Comparison of ENCODE assay signal across 1 cellular context in the genomic region with DNA sequence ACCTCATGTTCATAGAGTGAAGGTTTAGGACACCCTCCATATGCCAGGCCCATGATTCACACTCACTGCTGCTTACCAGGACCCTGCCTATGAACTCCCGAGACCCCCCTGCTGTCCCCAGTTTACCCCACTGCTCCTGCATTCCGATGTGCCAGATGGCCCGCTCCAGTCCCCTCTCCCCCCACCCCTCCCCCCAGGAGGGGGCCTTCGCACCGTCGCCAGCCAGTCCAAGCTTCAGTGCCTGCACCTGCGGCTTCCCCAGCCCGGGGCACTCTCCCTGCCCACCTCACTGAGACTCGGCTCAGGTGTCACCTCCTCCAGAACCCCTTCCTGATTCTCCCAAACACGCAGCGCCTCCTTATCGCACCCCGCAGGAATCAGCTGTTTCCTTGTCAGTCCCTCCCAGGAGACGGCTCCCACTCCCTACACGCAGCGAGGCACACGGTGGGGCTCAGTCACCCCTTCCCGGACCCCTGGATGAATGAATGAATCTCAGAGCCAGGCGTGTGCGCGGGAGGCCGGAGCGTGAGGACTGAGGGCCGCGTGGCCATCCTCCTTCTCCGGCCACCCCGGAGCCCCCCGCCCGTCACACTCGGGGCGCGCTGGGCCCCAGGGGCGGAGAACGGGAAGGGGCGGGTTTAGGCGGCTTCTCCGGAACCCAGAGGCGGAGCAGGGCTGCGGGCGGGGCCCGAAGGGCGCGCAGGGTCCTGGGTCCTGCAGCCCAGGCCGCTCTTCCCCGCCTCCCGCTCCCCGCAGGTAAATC.
A peak's percentile ranks its signal among the peaks of the same experiment; 100 is the strongest.
TF ChIP-seq lines count a peak whose summit lies in the region.

No MANE protein-coding gene starts in this region.

TF ChIP-seq in HepG2, 621 proteins besides CTCF, POLR2A, EP300 and RAD21 (continues in another document):
- TF ChIP-seq ZNF816 (CRISPR knock-in tag; IDR thresholded peaks at IDR 0.05; ENCODE audit: borderline replicate concordance) (peak; percentile 81), CCAR2 (optimal IDR thresholded peaks at IDR 0.05; ENCODE audit: low read depth, low read length) (no peak), ZNF547 (CRISPR knock-in tag; IDR thresholded peaks at IDR 0.05) (peak; percentile 58; the same call in 1 of the 2 replicates), ZNF207 (IDR thresholded peaks at IDR 0.05; ENCODE audit: borderline replicate concordance) (no peak), TP53 (CRISPR knock-in tag; conservative IDR thresholded peaks at IDR 0.05) (no peak), NFIB (CRISPR knock-in tag; IDR thresholded peaks at IDR 0.05; ENCODE audit: borderline replicate concordance) (no peak), ZNF30 (CRISPR knock-in tag; IDR thresholded peaks at IDR 0.05) (no peak), FOXC1 (CRISPR knock-in tag; IDR thresholded peaks at IDR 0.05; ENCODE audit: borderline replicate concordance) (no peak), HDAC1 (CRISPR knock-in tag; IDR thresholded peaks at IDR 0.05) (peak; percentile 83), ZFAT (CRISPR knock-in tag; conservative IDR thresholded peaks at IDR 0.05) (no peak), ZMAT3 (CRISPR knock-in tag; conservative IDR thresholded peaks at IDR 0.05) (peak; percentile 81; the same call in 1 of the 2 replicates), KLF16 (CRISPR knock-in tag; IDR thresholded peaks at IDR 0.05) (peak in 1 of 2 experiments; percentile 58; a peak in 1 of 4 replicates), SIX4 (CRISPR knock-in tag; IDR thresholded peaks at IDR 0.05) (no peak), ETV5 (CRISPR knock-in tag; IDR thresholded peaks at IDR 0.05; ENCODE audit: borderline replicate concordance) (peak; percentile 83), PCBP2 (optimal IDR thresholded peaks at IDR 0.05; ENCODE audit: low read depth, low read length, poor library complexity, severe bottlenecking) (no peak), BCL6 (CRISPR knock-in tag; IDR thresholded peaks at IDR 0.05) (0 out of 2 replicates have a peak, but pooled peaks have one; percentile 38), ZNF781 (CRISPR knock-in tag; IDR thresholded peaks at IDR 0.05; ENCODE audit: borderline replicate concordance, not compliant biosample characterization) (peak; percentile 45), ZNF605 (CRISPR knock-in tag; IDR thresholded peaks at IDR 0.05) (no peak), ZNF501 (CRISPR knock-in tag; IDR thresholded peaks at IDR 0.05) (peak; percentile 42; the same call in 1 of the 2 replicates), HOXD1 (CRISPR knock-in tag; IDR thresholded peaks at IDR 0.05) (no peak), TBP (CRISPR knock-in tag; IDR thresholded peaks at IDR 0.05) (no peak), ZNF839 (CRISPR knock-in tag; IDR thresholded peaks at IDR 0.05; ENCODE audit: borderline replicate concordance) (peak; percentile 55; the same call in 1 of the 2 replicates), CEBPB (IDR thresholded peaks at IDR 0.05; ENCODE audit: borderline replicate concordance, low read depth, low read length) (no peak), ZNF850 (CRISPR knock-in tag; conservative IDR thresholded peaks at IDR 0.05) (0 out of 2 replicates have a peak, but pooled peaks have one; percentile 50)
- TF ChIP-seq, protein P1, sequence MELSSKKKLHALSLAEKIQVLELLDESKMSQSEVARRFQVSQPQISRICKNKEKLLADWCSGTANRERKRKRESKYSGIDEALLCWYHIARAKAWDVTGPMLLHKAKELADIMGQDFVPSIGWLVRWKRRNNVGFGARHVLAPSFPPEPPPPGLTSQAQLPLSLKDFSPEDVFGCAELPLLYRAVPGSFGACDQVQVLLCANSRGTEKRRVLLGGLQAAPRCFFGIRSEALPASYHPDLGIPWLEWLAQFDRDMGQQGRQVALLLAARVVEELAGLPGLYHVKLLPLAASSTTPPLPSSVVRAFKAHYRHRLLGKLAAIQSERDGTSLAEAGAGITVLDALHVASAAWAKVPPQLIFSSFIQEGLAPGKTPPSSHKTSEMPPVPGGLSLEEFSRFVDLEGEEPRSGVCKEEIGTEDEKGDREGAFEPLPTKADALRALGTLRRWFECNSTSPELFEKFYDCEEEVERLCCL (CRISPR knock-in tag; IDR thresholded peaks at IDR 0.05; ENCODE audit: borderline replicate concordance): no peak
- TF ChIP-seq, protein P2, sequence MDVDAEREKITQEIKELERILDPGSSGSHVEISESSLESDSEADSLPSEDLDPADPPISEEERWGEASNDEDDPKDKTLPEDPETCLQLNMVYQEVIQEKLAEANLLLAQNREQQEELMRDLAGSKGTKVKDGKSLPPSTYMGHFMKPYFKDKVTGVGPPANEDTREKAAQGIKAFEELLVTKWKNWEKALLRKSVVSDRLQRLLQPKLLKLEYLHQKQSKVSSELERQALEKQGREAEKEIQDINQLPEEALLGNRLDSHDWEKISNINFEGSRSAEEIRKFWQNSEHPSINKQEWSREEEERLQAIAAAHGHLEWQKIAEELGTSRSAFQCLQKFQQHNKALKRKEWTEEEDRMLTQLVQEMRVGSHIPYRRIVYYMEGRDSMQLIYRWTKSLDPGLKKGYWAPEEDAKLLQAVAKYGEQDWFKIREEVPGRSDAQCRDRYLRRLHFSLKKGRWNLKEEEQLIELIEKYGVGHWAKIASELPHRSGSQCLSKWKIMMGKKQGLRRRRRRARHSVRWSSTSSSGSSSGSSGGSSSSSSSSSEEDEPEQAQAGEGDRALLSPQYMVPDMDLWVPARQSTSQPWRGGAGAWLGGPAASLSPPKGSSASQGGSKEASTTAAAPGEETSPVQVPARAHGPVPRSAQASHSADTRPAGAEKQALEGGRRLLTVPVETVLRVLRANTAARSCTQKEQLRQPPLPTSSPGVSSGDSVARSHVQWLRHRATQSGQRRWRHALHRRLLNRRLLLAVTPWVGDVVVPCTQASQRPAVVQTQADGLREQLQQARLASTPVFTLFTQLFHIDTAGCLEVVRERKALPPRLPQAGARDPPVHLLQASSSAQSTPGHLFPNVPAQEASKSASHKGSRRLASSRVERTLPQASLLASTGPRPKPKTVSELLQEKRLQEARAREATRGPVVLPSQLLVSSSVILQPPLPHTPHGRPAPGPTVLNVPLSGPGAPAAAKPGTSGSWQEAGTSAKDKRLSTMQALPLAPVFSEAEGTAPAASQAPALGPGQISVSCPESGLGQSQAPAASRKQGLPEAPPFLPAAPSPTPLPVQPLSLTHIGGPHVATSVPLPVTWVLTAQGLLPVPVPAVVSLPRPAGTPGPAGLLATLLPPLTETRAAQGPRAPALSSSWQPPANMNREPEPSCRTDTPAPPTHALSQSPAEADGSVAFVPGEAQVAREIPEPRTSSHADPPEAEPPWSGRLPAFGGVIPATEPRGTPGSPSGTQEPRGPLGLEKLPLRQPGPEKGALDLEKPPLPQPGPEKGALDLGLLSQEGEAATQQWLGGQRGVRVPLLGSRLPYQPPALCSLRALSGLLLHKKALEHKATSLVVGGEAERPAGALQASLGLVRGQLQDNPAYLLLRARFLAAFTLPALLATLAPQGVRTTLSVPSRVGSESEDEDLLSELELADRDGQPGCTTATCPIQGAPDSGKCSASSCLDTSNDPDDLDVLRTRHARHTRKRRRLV (CRISPR knock-in tag; IDR thresholded peaks at IDR 0.05): peak; percentile 59; the same call in 1 of the 2 replicates
- TF ChIP-seq, protein P3, sequence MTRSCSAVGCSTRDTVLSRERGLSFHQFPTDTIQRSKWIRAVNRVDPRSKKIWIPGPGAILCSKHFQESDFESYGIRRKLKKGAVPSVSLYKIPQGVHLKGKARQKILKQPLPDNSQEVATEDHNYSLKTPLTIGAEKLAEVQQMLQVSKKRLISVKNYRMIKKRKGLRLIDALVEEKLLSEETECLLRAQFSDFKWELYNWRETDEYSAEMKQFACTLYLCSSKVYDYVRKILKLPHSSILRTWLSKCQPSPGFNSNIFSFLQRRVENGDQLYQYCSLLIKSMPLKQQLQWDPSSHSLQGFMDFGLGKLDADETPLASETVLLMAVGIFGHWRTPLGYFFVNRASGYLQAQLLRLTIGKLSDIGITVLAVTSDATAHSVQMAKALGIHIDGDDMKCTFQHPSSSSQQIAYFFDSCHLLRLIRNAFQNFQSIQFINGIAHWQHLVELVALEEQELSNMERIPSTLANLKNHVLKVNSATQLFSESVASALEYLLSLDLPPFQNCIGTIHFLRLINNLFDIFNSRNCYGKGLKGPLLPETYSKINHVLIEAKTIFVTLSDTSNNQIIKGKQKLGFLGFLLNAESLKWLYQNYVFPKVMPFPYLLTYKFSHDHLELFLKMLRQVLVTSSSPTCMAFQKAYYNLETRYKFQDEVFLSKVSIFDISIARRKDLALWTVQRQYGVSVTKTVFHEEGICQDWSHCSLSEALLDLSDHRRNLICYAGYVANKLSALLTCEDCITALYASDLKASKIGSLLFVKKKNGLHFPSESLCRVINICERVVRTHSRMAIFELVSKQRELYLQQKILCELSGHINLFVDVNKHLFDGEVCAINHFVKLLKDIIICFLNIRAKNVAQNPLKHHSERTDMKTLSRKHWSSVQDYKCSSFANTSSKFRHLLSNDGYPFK (CRISPR knock-in tag; IDR thresholded peaks at IDR 0.05; ENCODE audit: borderline replicate concordance): no peak
- TF ChIP-seq, protein P4, sequence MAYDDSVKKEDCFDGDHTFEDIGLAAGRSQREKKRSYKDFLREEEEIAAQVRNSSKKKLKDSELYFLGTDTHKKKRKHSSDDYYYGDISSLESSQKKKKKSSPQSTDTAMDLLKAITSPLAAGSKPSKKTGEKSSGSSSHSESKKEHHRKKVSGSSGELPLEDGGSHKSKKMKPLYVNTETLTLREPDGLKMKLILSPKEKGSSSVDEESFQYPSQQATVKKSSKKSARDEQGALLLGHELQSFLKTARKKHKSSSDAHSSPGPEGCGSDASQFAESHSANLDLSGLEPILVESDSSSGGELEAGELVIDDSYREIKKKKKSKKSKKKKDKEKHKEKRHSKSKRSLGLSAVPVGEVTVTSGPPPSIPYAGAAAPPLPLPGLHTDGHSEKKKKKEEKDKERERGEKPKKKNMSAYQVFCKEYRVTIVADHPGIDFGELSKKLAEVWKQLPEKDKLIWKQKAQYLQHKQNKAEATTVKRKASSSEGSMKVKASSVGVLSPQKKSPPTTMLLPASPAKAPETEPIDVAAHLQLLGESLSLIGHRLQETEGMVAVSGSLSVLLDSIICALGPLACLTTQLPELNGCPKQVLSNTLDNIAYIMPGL (CRISPR knock-in tag; IDR thresholded peaks at IDR 0.05; ENCODE audit: borderline replicate concordance in 1 of 2, low read depth in 1 of 2): peak in 1 of 2 experiments; percentile 47; a peak in 1 of 4 replicates
- TF ChIP-seq, protein P5, sequence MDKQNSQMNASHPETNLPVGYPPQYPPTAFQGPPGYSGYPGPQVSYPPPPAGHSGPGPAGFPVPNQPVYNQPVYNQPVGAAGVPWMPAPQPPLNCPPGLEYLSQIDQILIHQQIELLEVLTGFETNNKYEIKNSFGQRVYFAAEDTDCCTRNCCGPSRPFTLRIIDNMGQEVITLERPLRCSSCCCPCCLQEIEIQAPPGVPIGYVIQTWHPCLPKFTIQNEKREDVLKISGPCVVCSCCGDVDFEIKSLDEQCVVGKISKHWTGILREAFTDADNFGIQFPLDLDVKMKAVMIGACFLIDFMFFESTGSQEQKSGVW (CRISPR knock-in tag; IDR thresholded peaks at IDR 0.05; ENCODE audit: borderline replicate concordance): no peak
- TF ChIP-seq, protein P6, sequence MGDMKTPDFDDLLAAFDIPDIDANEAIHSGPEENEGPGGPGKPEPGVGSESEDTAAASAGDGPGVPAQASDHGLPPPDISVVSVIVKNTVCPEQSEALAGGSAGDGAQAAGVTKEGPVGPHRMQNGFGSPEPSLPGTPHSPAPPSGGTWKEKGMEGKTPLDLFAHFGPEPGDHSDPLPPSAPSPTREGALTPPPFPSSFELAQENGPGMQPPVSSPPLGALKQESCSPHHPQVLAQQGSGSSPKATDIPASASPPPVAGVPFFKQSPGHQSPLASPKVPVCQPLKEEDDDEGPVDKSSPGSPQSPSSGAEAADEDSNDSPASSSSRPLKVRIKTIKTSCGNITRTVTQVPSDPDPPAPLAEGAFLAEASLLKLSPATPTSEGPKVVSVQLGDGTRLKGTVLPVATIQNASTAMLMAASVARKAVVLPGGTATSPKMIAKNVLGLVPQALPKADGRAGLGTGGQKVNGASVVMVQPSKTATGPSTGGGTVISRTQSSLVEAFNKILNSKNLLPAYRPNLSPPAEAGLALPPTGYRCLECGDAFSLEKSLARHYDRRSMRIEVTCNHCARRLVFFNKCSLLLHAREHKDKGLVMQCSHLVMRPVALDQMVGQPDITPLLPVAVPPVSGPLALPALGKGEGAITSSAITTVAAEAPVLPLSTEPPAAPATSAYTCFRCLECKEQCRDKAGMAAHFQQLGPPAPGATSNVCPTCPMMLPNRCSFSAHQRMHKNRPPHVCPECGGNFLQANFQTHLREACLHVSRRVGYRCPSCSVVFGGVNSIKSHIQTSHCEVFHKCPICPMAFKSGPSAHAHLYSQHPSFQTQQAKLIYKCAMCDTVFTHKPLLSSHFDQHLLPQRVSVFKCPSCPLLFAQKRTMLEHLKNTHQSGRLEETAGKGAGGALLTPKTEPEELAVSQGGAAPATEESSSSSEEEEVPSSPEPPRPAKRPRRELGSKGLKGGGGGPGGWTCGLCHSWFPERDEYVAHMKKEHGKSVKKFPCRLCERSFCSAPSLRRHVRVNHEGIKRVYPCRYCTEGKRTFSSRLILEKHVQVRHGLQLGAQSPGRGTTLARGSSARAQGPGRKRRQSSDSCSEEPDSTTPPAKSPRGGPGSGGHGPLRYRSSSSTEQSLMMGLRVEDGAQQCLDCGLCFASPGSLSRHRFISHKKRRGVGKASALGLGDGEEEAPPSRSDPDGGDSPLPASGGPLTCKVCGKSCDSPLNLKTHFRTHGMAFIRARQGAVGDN (CRISPR knock-in tag; IDR thresholded peaks at IDR 0.05): peak; percentile 79
- TF ChIP-seq, protein P7, sequence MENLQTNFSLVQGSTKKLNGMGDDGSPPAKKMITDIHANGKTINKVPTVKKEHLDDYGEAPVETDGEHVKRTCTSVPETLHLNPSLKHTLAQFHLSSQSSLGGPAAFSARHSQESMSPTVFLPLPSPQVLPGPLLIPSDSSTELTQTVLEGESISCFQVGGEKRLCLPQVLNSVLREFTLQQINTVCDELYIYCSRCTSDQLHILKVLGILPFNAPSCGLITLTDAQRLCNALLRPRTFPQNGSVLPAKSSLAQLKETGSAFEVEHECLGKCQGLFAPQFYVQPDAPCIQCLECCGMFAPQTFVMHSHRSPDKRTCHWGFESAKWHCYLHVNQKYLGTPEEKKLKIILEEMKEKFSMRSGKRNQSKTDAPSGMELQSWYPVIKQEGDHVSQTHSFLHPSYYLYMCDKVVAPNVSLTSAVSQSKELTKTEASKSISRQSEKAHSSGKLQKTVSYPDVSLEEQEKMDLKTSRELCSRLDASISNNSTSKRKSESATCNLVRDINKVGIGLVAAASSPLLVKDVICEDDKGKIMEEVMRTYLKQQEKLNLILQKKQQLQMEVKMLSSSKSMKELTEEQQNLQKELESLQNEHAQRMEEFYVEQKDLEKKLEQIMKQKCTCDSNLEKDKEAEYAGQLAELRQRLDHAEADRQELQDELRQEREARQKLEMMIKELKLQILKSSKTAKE (CRISPR knock-in tag; IDR thresholded peaks at IDR 0.05; ENCODE audit: borderline replicate concordance): peak; percentile 21; the same call in 1 of the 2 replicates
- TF ChIP-seq, protein P8, sequence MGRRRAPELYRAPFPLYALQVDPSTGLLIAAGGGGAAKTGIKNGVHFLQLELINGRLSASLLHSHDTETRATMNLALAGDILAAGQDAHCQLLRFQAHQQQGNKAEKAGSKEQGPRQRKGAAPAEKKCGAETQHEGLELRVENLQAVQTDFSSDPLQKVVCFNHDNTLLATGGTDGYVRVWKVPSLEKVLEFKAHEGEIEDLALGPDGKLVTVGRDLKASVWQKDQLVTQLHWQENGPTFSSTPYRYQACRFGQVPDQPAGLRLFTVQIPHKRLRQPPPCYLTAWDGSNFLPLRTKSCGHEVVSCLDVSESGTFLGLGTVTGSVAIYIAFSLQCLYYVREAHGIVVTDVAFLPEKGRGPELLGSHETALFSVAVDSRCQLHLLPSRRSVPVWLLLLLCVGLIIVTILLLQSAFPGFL (CRISPR knock-in tag; IDR thresholded peaks at IDR 0.05): no peak
